31 cellular contexts compared by ENCODE assay signal in the genomic region with DNA sequence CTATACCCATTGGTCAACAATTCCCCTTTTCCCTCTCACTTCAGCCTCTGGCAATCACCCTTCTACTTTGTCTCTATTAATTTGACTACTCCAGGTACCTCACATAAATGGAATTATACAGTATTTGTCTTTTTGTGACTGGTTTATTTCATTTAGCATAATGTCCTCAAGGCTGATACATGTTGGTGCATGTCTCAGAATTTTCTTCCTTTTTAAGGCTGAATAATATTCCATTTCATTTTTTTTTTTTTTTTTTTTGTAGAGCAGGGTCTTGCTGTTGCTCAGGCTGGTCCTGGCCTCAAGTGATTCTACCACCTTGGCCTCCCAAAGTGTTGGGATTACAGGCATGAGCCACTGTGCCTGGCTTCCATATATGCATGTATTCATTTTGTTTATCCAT. TPM values are rescaled to one million over a fixed set of nuclear protein-coding genes. Genes with fewer than 3 reads are reported as not detected.
DNase-seq lines count a peak whose midpoint lies in the region; ATAC-seq and TF ChIP-seq lines count a peak whose summit lies in the region.
"Had no signal": no experiment of that assay in that cellular context is flagged by ENCODE, and none has a peak within 500 bp of the region (broad histone marks: within the 10 kb centered on the region; RNA-seq: fewer than 3 reads in every experiment).

No MANE protein-coding gene starts in this region.

- peaks cover 27 to 30% of the 10 kb centered on the region in 2 donors for H3K4me1 Mint-ChIP-seq in immature natural killer cell

- H2AFZ ChIP-seq in Karpas-422 (ENCODE audit: low read length) (no peak overlapping the region), smooth muscle cell (ENCODE audit: low read depth) (no peak overlapping the region)

- peaks cover 24% of the 10 kb centered on the region for H3K4me1 ChIP-seq in Karpas-422 (ENCODE audit: low read length)
- H3K4me1 ChIP-seq in smooth muscle cell (ENCODE audit: low read depth) = peaks cover 22% of the 10 kb centered on the region
- H3K4me1 ChIP-seq in esophagus squamous epithelium = peaks cover 9 to 43% (median 19%) of the 10 kb centered on the region in 3 donors

- no peak overlapping the region for H3K27ac ChIP-seq in Karpas-422 (ENCODE audit: low read length)
- no peak overlapping the region for H3K27ac ChIP-seq in smooth muscle cell (ENCODE audit: low read depth)
- H3K27ac ChIP-seq in esophagus squamous epithelium = no peak overlapping the region
- H3K27ac ChIP-seq: cardiac muscle cell, colonic mucosa, epithelial cell of prostate, left ventricle myocardium inferior, psoas muscle, transverse colon had no signal

- H3K9ac ChIP-seq in Karpas-422 (ENCODE audit: low read length) = no peak overlapping the region
- H3K9ac ChIP-seq in smooth muscle cell (ENCODE audit: low read depth) = no peak overlapping the region

- TF ChIP-seq CTCF in smooth muscle cell (IDR thresholded peaks at IDR 0.05; ENCODE audit: borderline replicate concordance, insufficient read depth, poor library complexity, severe bottlenecking) (no peak), esophagus squamous epithelium (IDR thresholded peaks at IDR 0.05) (no peak)

- peak; percentile 39 for DNase-seq in NCI-H510A treated with DMSO at 0.1 percent for 48 hours (lab: John Stamatoyannopoulos, UW)
- DNase-seq in NCI-H510A (lab: John Stamatoyannopoulos, UW) = no peak
- DNase-seq in Karpas-422 = no peak
- no peak for DNase-seq in immature natural killer cell
- no peak for DNase-seq in smooth muscle cell (lab: John Stamatoyannopoulos, UW; ENCODE audit: unreplicated experiment)
- DNase-seq in esophagus squamous epithelium (lab: John Stamatoyannopoulos, UW) = no peak
- DNase-seq: 8988T; activated CD4-positive, alpha-beta T cell treated with anti-CD3 and anti-CD28 coated beads for 48 hours; activated effector memory CD4-positive, alpha-beta T cell treated with anti-CD3 and anti-CD28 coated beads, Interleukin-2, amount 50 U/mL, for 16 hours; activated naive CD8-positive, alpha-beta T cell treated with anti-CD3 and anti-CD28 coated beads for 36 hours; anterior cingulate cortex; CD4-positive, alpha-beta T cell; colonic mucosa; effector memory CD4-positive, alpha-beta T cell; HCEC 1CT; islet precursor cell; left ventricle myocardium inferior; NCI-H146; NCI-H2107; NCI-H774; nucleus accumbens; psoas muscle; sigmoid colon; stimulated activated CD4-positive, alpha-beta T cell treated with anti-CD3 and anti-CD28 coated beads, Interleukin-15, amount 100 ng/mL, for 24 hours; stimulated activated CD4-positive, alpha-beta T cell treated with anti-CD3 and anti-CD28 coated beads, Interleukin-4, amount 100 ng/mL, for 4 hours; transverse colon had no signal

- H3K4me2 ChIP-seq in Karpas-422 (ENCODE audit: low read depth, low read length, poor library complexity, severe bottlenecking) = peak overlapping the region; percentile 90
- H3K4me2 ChIP-seq in smooth muscle cell = peak overlapping the region; percentile 92

- peak overlapping the region in 5 of 6 donors; percentile 7 to 97 (median 46) for H3K27ac Mint-ChIP-seq in immature natural killer cell
- H3K27ac Mint-ChIP-seq: activated naive CD8-positive, alpha-beta T cell treated with anti-CD3 and anti-CD28 coated beads for 36 hours; CD4-positive, alpha-beta T cell had no signal

- ATAC-seq in GM18907 (IDR thresholded peaks at IDR 0.05; ENCODE audit: unreplicated experiment) (no peak), HG02870 (IDR thresholded peaks at IDR 0.05; ENCODE audit: unreplicated experiment) (no peak)
- ATAC-seq: psoas muscle had no signal

- H3K79me2 ChIP-seq in Karpas-422 (ENCODE audit: low read length) (peaks cover 59% of the 10 kb centered on the region), smooth muscle cell (ENCODE audit: low read depth) (peaks cover 53% of the 10 kb centered on the region)

- no peaks in the 10 kb centered on the region for H3K36me3 ChIP-seq in Karpas-422 (ENCODE audit: insufficient read depth, low read length)
- H3K36me3 ChIP-seq in smooth muscle cell (ENCODE audit: low read depth) = no peaks in the 10 kb centered on the region
- no peaks in the 10 kb centered on the region for H3K36me3 ChIP-seq in esophagus squamous epithelium
- H3K36me3 ChIP-seq: cardiac muscle cell, colonic mucosa, left ventricle myocardium inferior, sigmoid colon, transverse colon had no signal

- H4K20me1 ChIP-seq in Karpas-422 (ENCODE audit: insufficient read depth, low read depth, low read length) = 0 out of 2 replicates have a peak, but pooled peaks cover 4% of the 10 kb centered on the region
- H4K20me1 ChIP-seq in smooth muscle cell (ENCODE audit: low read depth) = peaks cover 6% of the 10 kb centered on the region

- H3F3A ChIP-seq in smooth muscle cell (ENCODE audit: low read depth) = peaks cover 5% of the 10 kb centered on the region

- H3K9me2 ChIP-seq in Karpas-422 (replicated peaks; ENCODE audit: insufficient read depth, low read length) = no peaks in the 10 kb centered on the region

- intact Hi-C loops in esophagus squamous epithelium (cut with DNase I) = no loop called here

- H3K36me3 Mint-ChIP-seq in immature natural killer cell = no peaks in the 10 kb centered on the region

- no peak overlapping the region for H3K4me3 Mint-ChIP-seq in immature natural killer cell

- H3K9me3 ChIP-seq in Karpas-422 (ENCODE audit: low read length) (no peaks in the 10 kb centered on the region), smooth muscle cell (replicated peaks; ENCODE audit: low read depth) (no peaks in the 10 kb centered on the region), esophagus squamous epithelium (no peaks in the 10 kb centered on the region)
- H3K9me3 ChIP-seq: colonic mucosa, left ventricle myocardium inferior, psoas muscle, sigmoid colon, transverse colon had no signal

- H3K27me3 ChIP-seq in Karpas-422 (ENCODE audit: low read length) (no peaks in the 10 kb centered on the region), smooth muscle cell (ENCODE audit: low read depth) (no peaks in the 10 kb centered on the region), esophagus squamous epithelium (no peaks in the 10 kb centered on the region)
- H3K27me3 ChIP-seq: cardiac muscle cell, colonic mucosa, sigmoid colon, transverse colon had no signal

- H3K9me3 Mint-ChIP-seq in immature natural killer cell = no peaks in the 10 kb centered on the region
- H3K9me3 Mint-ChIP-seq: activated naive CD8-positive, alpha-beta T cell treated with anti-CD3 and anti-CD28 coated beads for 36 hours; CD4-positive, alpha-beta T cell had no signal

- H3K27me3 Mint-ChIP-seq in immature natural killer cell (ENCODE audit: low read depth in 3 of 3) = peaks cover 8 to 19% (median 10%) of the 10 kb centered on the region in 3 donors
- H3K27me3 Mint-ChIP-seq: activated naive CD8-positive, alpha-beta T cell treated with anti-CD3 and anti-CD28 coated beads for 36 hours; CD4-positive, alpha-beta T cell had no signal

- H3K4me3 ChIP-seq in Karpas-422 (ENCODE audit: low read length) (peak overlapping the region; percentile 77; the same call in 1 of the 2 replicates), smooth muscle cell (peak overlapping the region; percentile 91), esophagus squamous epithelium (no peak overlapping the region)
- H3K4me3 ChIP-seq: colonic mucosa, left ventricle myocardium inferior, sigmoid colon, transverse colon had no signal

- no peak for TF ChIP-seq POLR2A in esophagus squamous epithelium (IDR thresholded peaks at IDR 0.05)

RNA-seq across cellular contexts. Expression of gene FKBP7, which starts 1.9 kb away (rescaled TPM):
- total RNA-seq in Karpas-422 (2014; rRNA removed; shearing (Covaris generic); ENCODE audit: low replicate concordance) = 6.2 and 23.1 TPM in 2 replicates
- polyA plus RNA-seq in immature natural killer cell = 1 to 10 TPM; 1.3 to 6.9 (median 2.1) TPM
- 125 and 146 TPM in 2 replicates for total RNA-seq in smooth muscle cell
- 165 and 213 TPM in 2 replicates for polyA plus RNA-seq in smooth muscle cell
- total RNA-seq in esophagus squamous epithelium = 10 to 100 TPM in 1 of 4 donors, 1 to 10 TPM in 1, under 1 TPM in 2; 0.83 to 10.5 (median 1.4) TPM

RNA-seq across cellular contexts. Expression of gene PLEKHA3, which starts 3.8 kb away (rescaled TPM):
- 8.4 and 11.0 TPM in 2 replicates for total RNA-seq in Karpas-422 (2014; rRNA removed; shearing (Covaris generic); ENCODE audit: low replicate concordance)
- polyA plus RNA-seq in immature natural killer cell = 10 to 100 TPM; 22.4 to 35.6 (median 27.7) TPM
- total RNA-seq in smooth muscle cell = 9.9 and 26.4 TPM in 2 replicates
- polyA plus RNA-seq in smooth muscle cell = 37.9 and 38.2 TPM in 2 replicates
- total RNA-seq in esophagus squamous epithelium = 10 to 100 TPM in 2 of 4 donors, 1 to 10 TPM in 2; 3.2 to 12.2 (median 7.2) TPM

RNA-seq across cellular contexts. Expression of gene PJVK, which starts 25.3 kb away (rescaled TPM):
- total RNA-seq in Karpas-422 (2014; rRNA removed; shearing (Covaris generic); ENCODE audit: low replicate concordance) = 4.7 and 8.9 TPM in 2 replicates
- polyA plus RNA-seq in immature natural killer cell (under 1 TPM in 1 of 3 donors, not detected in 2; 0.19 TPM), smooth muscle cell (1.9 and 2.7 TPM in 2 replicates)
- total RNA-seq in smooth muscle cell (1.7 and 3.3 TPM in 2 replicates), esophagus squamous epithelium (1 to 10 TPM in 2 of 4 donors, under 1 TPM in 1, not detected in 1; 0.35 to 3.4 (median 1.1) TPM)
- total RNA-seq: RPMI7951 had no signal

RNA-seq across cellular contexts. Expression of gene PRKRA, which starts 25.5 kb away (rescaled TPM):
- total RNA-seq in Karpas-422 (2014; rRNA removed; shearing (Covaris generic); ENCODE audit: low replicate concordance) = 90.5 and 117 TPM in 2 replicates
- polyA plus RNA-seq in immature natural killer cell (10 to 100 TPM; 37.7 to 57.7 (median 39.6) TPM), smooth muscle cell (45.0 and 48.8 TPM in 2 replicates)
- total RNA-seq in smooth muscle cell (57.5 and 65.0 TPM in 2 replicates), esophagus squamous epithelium (10 to 100 TPM; 16.0 to 58.6 (median 42.4) TPM)

Comparison
In these comparisons a context has a peak if more than half of its experiments do, and no peak if none do; other contexts are left out.
1. H3K4me3 ChIP-seq: peak in Karpas-422 (single experiment) and smooth muscle cell (single experiment); none in esophagus squamous epithelium (0 of 4).